ENCODE assay signal across 14 cellular contexts in the genomic region with DNA sequence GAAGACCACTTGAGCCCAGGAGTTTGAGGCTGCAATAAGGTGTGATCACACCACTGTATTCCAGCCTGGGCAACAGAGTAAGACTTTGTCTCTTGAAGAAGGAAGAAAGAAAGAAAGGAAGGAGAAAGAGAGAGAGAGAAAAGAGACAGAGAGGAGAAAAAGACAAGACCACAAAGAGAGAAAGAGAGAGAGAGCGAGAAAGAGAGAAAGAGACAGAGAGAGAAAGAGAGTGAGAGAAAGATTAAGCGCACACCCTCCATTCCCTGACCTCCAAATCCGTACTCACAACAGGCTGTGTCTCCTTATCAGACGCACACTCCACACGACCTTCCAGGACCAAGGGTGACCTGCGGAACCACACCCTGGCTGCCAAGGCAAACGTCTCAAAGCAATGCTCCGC. TPM values are rescaled to one million over a fixed set of nuclear protein-coding genes. Genes with fewer than 3 reads are reported as not detected.
DNase-seq lines count a peak whose midpoint lies in the region; ATAC-seq and TF ChIP-seq lines count a peak whose summit lies in the region.
"Had no signal": no experiment of that assay in that cellular context is flagged by ENCODE, and none has a peak within 500 bp of the region (broad histone marks: within the 10 kb centered on the region; RNA-seq: fewer than 3 reads in every experiment).

No MANE protein-coding gene starts in this region.

- POLR2A ChIA-PET in activated CD8-positive, alpha-beta T cell treated with anti-CD3 and anti-CD28 coated beads, Interleukin-2, amount 10 ng/mL, durations not matched to agents 7 days and 5 days (lab: Charles Lee) = no interaction called here
- POLR2A ChIA-PET in activated CD8-positive, alpha-beta T cell treated with anti-CD3 and anti-CD28 coated beads for 36 hours (lab: Charles Lee) = no interaction called here

- H3K9me3 ChIP-seq in stomach = no peaks in the 10 kb centered on the region
- H3K9me3 ChIP-seq: BLaER1 treated with 17β-estradiol and CSF1 and Interleukin-3, amounts not matched to agents 10 nM and 100 nM had no signal

- intact Hi-C loops in activated CD8-positive, alpha-beta T cell treated with anti-CD3 and anti-CD28 coated beads for 36 hours (cut with micrococcal nuclease) = no loop called here
- intact Hi-C loops in stomach (cut with DNase I; ENCODE audit: low total_unique reads) = no loop called here

- no peaks in the 10 kb centered on the region for H3K4me1 ChIP-seq in stomach

- H3K27me3 Mint-ChIP-seq in activated CD8-positive, alpha-beta T cell treated with anti-CD3 and anti-CD28 coated beads, Interleukin-2, amount 10 ng/mL, durations not matched to agents 7 days and 5 days (ENCODE audit: low read depth) = no peaks in the 10 kb centered on the region
- no peaks in the 10 kb centered on the region for H3K27me3 Mint-ChIP-seq in activated CD8-positive, alpha-beta T cell treated with anti-CD3 and anti-CD28 coated beads for 36 hours
- no peaks in the 10 kb centered on the region for H3K27me3 Mint-ChIP-seq in activated naive CD8-positive, alpha-beta T cell treated with anti-CD3 and anti-CD28 coated beads for 36 hours
- no peaks in the 10 kb centered on the region for H3K27me3 Mint-ChIP-seq in activated naive CD8-positive, alpha-beta T cell treated with anti-CD3 and anti-CD28 coated beads, Interleukin-2, amount 50 U/mL, for 24 hours
- no peaks in the 10 kb centered on the region for H3K27me3 Mint-ChIP-seq in effector memory CD8-positive, alpha-beta T cell
- no peaks in the 10 kb centered on the region for H3K27me3 Mint-ChIP-seq in stimulated activated naive B cell treated with anti-CD40 and anti-IgM and Interleukin-4, amounts not matched to agents 10 μg/mL and 1 μg/mL and 100 μg/mL, for 72 hours
- H3K27me3 Mint-ChIP-seq: B cell had no signal

- CTCF ChIA-PET in activated CD8-positive, alpha-beta T cell treated with anti-CD3 and anti-CD28 coated beads, Interleukin-2, amount 10 ng/mL, durations not matched to agents 7 days and 5 days (lab: Charles Lee) = no interaction called here
- CTCF ChIA-PET in activated CD8-positive, alpha-beta T cell treated with anti-CD3 and anti-CD28 coated beads for 36 hours (lab: Charles Lee) = no interaction called here

- H3K36me3 Mint-ChIP-seq in activated CD8-positive, alpha-beta T cell treated with anti-CD3 and anti-CD28 coated beads, Interleukin-2, amount 10 ng/mL, durations not matched to agents 7 days and 5 days (ENCODE audit: low read depth) = peaks cover 59% of the 10 kb centered on the region
- peaks cover 35% of the 10 kb centered on the region for H3K36me3 Mint-ChIP-seq in activated CD8-positive, alpha-beta T cell treated with anti-CD3 and anti-CD28 coated beads for 36 hours (ENCODE audit: low read depth)
- peaks cover 20% of the 10 kb centered on the region for H3K36me3 Mint-ChIP-seq in activated naive CD8-positive, alpha-beta T cell treated with anti-CD3 and anti-CD28 coated beads for 36 hours
- peaks cover 49% of the 10 kb centered on the region for H3K36me3 Mint-ChIP-seq in activated naive CD8-positive, alpha-beta T cell treated with anti-CD3 and anti-CD28 coated beads, Interleukin-2, amount 50 U/mL, for 24 hours (ENCODE audit: low read depth)
- H3K36me3 Mint-ChIP-seq in effector memory CD8-positive, alpha-beta T cell (ENCODE audit: insufficient read depth) = peaks cover 64% of the 10 kb centered on the region
- H3K36me3 Mint-ChIP-seq in stimulated activated naive B cell treated with anti-CD40 and anti-IgM and Interleukin-4, amounts not matched to agents 10 μg/mL and 1 μg/mL and 100 μg/mL, for 72 hours = peaks cover 47 to 56% of the 10 kb centered on the region in 2 donors

- TF ChIP-seq CTCF in activated CD8-positive, alpha-beta T cell treated with anti-CD3 and anti-CD28 coated beads for 36 hours (IDR thresholded peaks at IDR 0.05) = no peak
- no peak for TF ChIP-seq CTCF in stomach (IDR thresholded peaks at IDR 0.05)

- H3K36me3 ChIP-seq in stomach = peaks cover 57 to 95% (median 91%) of the 10 kb centered on the region in 4 donors

- H3K27ac ChIP-seq in stomach = no peak overlapping the region
- H3K27ac ChIP-seq: BLaER1 treated with 17β-estradiol and CSF1 and Interleukin-3, amounts not matched to agents 10 nM and 100 nM had no signal

- 70 to 84% (median 75%) methylated on average over 8 of the region's 8 CpGs for WGBS in stomach, 5 donors

- ATAC-seq in activated CD8-positive, alpha-beta T cell treated with anti-CD3 and anti-CD28 coated beads, Interleukin-2, amount 10 ng/mL, durations not matched to agents 7 days and 5 days = no peak
- no peak for ATAC-seq in activated CD8-positive, alpha-beta T cell treated with anti-CD3 and anti-CD28 coated beads for 36 hours
- ATAC-seq in activated naive CD8-positive, alpha-beta T cell treated with anti-CD3 and anti-CD28 coated beads, Interleukin-2, amount 50 U/mL, for 24 hours = no peak
- ATAC-seq in effector memory CD8-positive, alpha-beta T cell (replicated peaks) = no peak
- ATAC-seq in stimulated activated naive B cell treated with anti-CD40 and anti-IgM and Interleukin-4, amounts not matched to agents 10 μg/mL and 1 μg/mL and 100 μg/mL, for 72 hours (replicated peaks) = no peak
- ATAC-seq: CD8-positive, alpha-beta T cell had no signal

- TF ChIP-seq POLR2A in stomach (IDR thresholded peaks at IDR 0.05) = no peak

- no peaks in the 10 kb centered on the region for H3K4me1 Mint-ChIP-seq in activated CD8-positive, alpha-beta T cell treated with anti-CD3 and anti-CD28 coated beads, Interleukin-2, amount 10 ng/mL, durations not matched to agents 7 days and 5 days (ENCODE audit: low read depth)
- peaks cover 10% of the 10 kb centered on the region for H3K4me1 Mint-ChIP-seq in activated CD8-positive, alpha-beta T cell treated with anti-CD3 and anti-CD28 coated beads for 36 hours (ENCODE audit: low read depth)
- H3K4me1 Mint-ChIP-seq in activated naive CD8-positive, alpha-beta T cell treated with anti-CD3 and anti-CD28 coated beads for 36 hours = peaks cover 13% of the 10 kb centered on the region
- peaks cover 8% of the 10 kb centered on the region for H3K4me1 Mint-ChIP-seq in activated naive CD8-positive, alpha-beta T cell treated with anti-CD3 and anti-CD28 coated beads, Interleukin-2, amount 50 U/mL, for 24 hours
- peaks cover 17 to 21% of the 10 kb centered on the region in 2 donors for H3K4me1 Mint-ChIP-seq in effector memory CD8-positive, alpha-beta T cell (ENCODE audit: low read depth in 2 of 2)
- H3K4me1 Mint-ChIP-seq in stimulated activated naive B cell treated with anti-CD40 and anti-IgM and Interleukin-4, amounts not matched to agents 10 μg/mL and 1 μg/mL and 100 μg/mL, for 72 hours = peaks cover 0 to 11% of the 10 kb centered on the region in 2 donors
- H3K4me1 Mint-ChIP-seq: B cell, H9 had no signal

- H3K4me3 Mint-ChIP-seq in activated CD8-positive, alpha-beta T cell treated with anti-CD3 and anti-CD28 coated beads, Interleukin-2, amount 10 ng/mL, durations not matched to agents 7 days and 5 days = no peak overlapping the region
- H3K4me3 Mint-ChIP-seq in activated CD8-positive, alpha-beta T cell treated with anti-CD3 and anti-CD28 coated beads for 36 hours = no peak overlapping the region
- H3K4me3 Mint-ChIP-seq in activated naive CD8-positive, alpha-beta T cell treated with anti-CD3 and anti-CD28 coated beads for 36 hours = no peak overlapping the region
- no peak overlapping the region for H3K4me3 Mint-ChIP-seq in activated naive CD8-positive, alpha-beta T cell treated with anti-CD3 and anti-CD28 coated beads, Interleukin-2, amount 50 U/mL, for 24 hours
- no peak overlapping the region for H3K4me3 Mint-ChIP-seq in effector memory CD8-positive, alpha-beta T cell
- H3K4me3 Mint-ChIP-seq in stimulated activated naive B cell treated with anti-CD40 and anti-IgM and Interleukin-4, amounts not matched to agents 10 μg/mL and 1 μg/mL and 100 μg/mL, for 72 hours = no peak overlapping the region
- H3K4me3 Mint-ChIP-seq: B cell; CD8-positive, alpha-beta T cell; H9 had no signal

- no peak overlapping the region for H3K4me3 ChIP-seq in stomach
- H3K4me3 ChIP-seq: BLaER1 treated with 17β-estradiol and CSF1 and Interleukin-3, amounts not matched to agents 10 nM and 100 nM had no signal

- no peak for DNase-seq in activated CD8-positive, alpha-beta T cell treated with anti-CD3 and anti-CD28 coated beads, Interleukin-2, amount 10 ng/mL, durations not matched to agents 7 days and 5 days
- no peak for DNase-seq in activated CD8-positive, alpha-beta T cell treated with anti-CD3 and anti-CD28 coated beads for 36 hours
- no peak for DNase-seq in activated naive CD8-positive, alpha-beta T cell treated with anti-CD3 and anti-CD28 coated beads for 36 hours
- no peak for DNase-seq in activated naive CD8-positive, alpha-beta T cell treated with anti-CD3 and anti-CD28 coated beads, Interleukin-2, amount 50 U/mL, for 24 hours
- no peak for DNase-seq in effector memory CD8-positive, alpha-beta T cell
- no peak for DNase-seq in stimulated activated naive B cell treated with anti-CD40 and anti-IgM and Interleukin-4, amounts not matched to agents 10 μg/mL and 1 μg/mL and 100 μg/mL, for 72 hours
- no peak for DNase-seq in GDM1 (lab: John Stamatoyannopoulos, UW)
- DNase-seq in stomach = no peak
- DNase-seq: Calu3; CD8-positive, alpha-beta T cell; DMS79 treated with DMSO at 0.1 percent for 48 hours; H9 had no signal

- no peaks in the 10 kb centered on the region for H3K9me3 Mint-ChIP-seq in activated CD8-positive, alpha-beta T cell treated with anti-CD3 and anti-CD28 coated beads, Interleukin-2, amount 10 ng/mL, durations not matched to agents 7 days and 5 days (ENCODE audit: insufficient read depth)
- H3K9me3 Mint-ChIP-seq in activated CD8-positive, alpha-beta T cell treated with anti-CD3 and anti-CD28 coated beads for 36 hours = no peaks in the 10 kb centered on the region
- no peaks in the 10 kb centered on the region for H3K9me3 Mint-ChIP-seq in activated naive CD8-positive, alpha-beta T cell treated with anti-CD3 and anti-CD28 coated beads for 36 hours
- no peaks in the 10 kb centered on the region for H3K9me3 Mint-ChIP-seq in activated naive CD8-positive, alpha-beta T cell treated with anti-CD3 and anti-CD28 coated beads, Interleukin-2, amount 50 U/mL, for 24 hours
- H3K9me3 Mint-ChIP-seq in effector memory CD8-positive, alpha-beta T cell = no peaks in the 10 kb centered on the region
- H3K9me3 Mint-ChIP-seq in stimulated activated naive B cell treated with anti-CD40 and anti-IgM and Interleukin-4, amounts not matched to agents 10 μg/mL and 1 μg/mL and 100 μg/mL, for 72 hours = no peaks in the 10 kb centered on the region
- H3K9me3 Mint-ChIP-seq: CD8-positive, alpha-beta T cell had no signal

- peak overlapping the region; percentile 21 for H3K27ac Mint-ChIP-seq in activated CD8-positive, alpha-beta T cell treated with anti-CD3 and anti-CD28 coated beads, Interleukin-2, amount 10 ng/mL, durations not matched to agents 7 days and 5 days
- no peak overlapping the region for H3K27ac Mint-ChIP-seq in activated CD8-positive, alpha-beta T cell treated with anti-CD3 and anti-CD28 coated beads for 36 hours
- peak overlapping the region; percentile 47 for H3K27ac Mint-ChIP-seq in activated naive CD8-positive, alpha-beta T cell treated with anti-CD3 and anti-CD28 coated beads for 36 hours
- no peak overlapping the region for H3K27ac Mint-ChIP-seq in activated naive CD8-positive, alpha-beta T cell treated with anti-CD3 and anti-CD28 coated beads, Interleukin-2, amount 50 U/mL, for 24 hours
- H3K27ac Mint-ChIP-seq in effector memory CD8-positive, alpha-beta T cell = peak overlapping the region; percentile 13 to 28
- H3K27ac Mint-ChIP-seq in stimulated activated naive B cell treated with anti-CD40 and anti-IgM and Interleukin-4, amounts not matched to agents 10 μg/mL and 1 μg/mL and 100 μg/mL, for 72 hours = peak overlapping the region; percentile 1
- H3K27ac Mint-ChIP-seq: B cell; CD8-positive, alpha-beta T cell; H9 had no signal

- H3K27me3 ChIP-seq in stomach = no peaks in the 10 kb centered on the region
- H3K27me3 ChIP-seq: BLaER1 treated with 17β-estradiol and CSF1 and Interleukin-3, amounts not matched to agents 10 nM and 100 nM had no signal

- no peak for TF ChIP-seq EP300 in stomach (IDR thresholded peaks at IDR 0.05)

RNA-seq across cellular contexts. Expression of a gene that starts 19.6 kb away (rescaled TPM):
- total RNA-seq in activated CD8-positive, alpha-beta T cell treated with anti-CD3 and anti-CD28 coated beads, Interleukin-2, amount 10 ng/mL, durations not matched to agents 7 days and 5 days = 100 to 1,000 TPM in 1 of 2 experiments, 10 to 100 TPM in 1; 91.7 to 101 TPM
- 10 to 100 TPM; 80.8 to 81.7 TPM for total RNA-seq in activated CD8-positive, alpha-beta T cell treated with anti-CD3 and anti-CD28 coated beads for 36 hours
- total RNA-seq in activated naive CD8-positive, alpha-beta T cell treated with anti-CD3 and anti-CD28 coated beads for 36 hours = 10 to 100 TPM; 75.7 to 77.5 TPM
- total RNA-seq in stomach = 100 to 1,000 TPM in 2 of 5 donors, 10 to 100 TPM in 3; 25.5 to 119 (median 69.4) TPM
- 10 to 100 TPM; 28.5 to 37.8 (median 33.9) TPM for polyA plus RNA-seq in stomach

Comparison
In these comparisons a context has a peak if more than half of its experiments do, and no peak if none do; other contexts are left out.
1. H3K27ac Mint-ChIP-seq: peak in activated CD8-positive, alpha-beta T cell treated with anti-CD3 and anti-CD28 coated beads, Interleukin-2, amount 10 ng/mL, durations not matched to agents 7 days and 5 days (single experiment), activated naive CD8-positive, alpha-beta T cell treated with anti-CD3 and anti-CD28 coated beads for 36 hours (single experiment), effector memory CD8-positive, alpha-beta T cell (2 of 2) and stimulated activated naive B cell treated with anti-CD40 and anti-IgM and Interleukin-4, amounts not matched to agents 10 μg/mL and 1 μg/mL and 100 μg/mL, for 72 hours (single experiment); none in activated CD8-positive, alpha-beta T cell treated with anti-CD3 and anti-CD28 coated beads for 36 hours (single experiment) and activated naive CD8-positive, alpha-beta T cell treated with anti-CD3 and anti-CD28 coated beads, Interleukin-2, amount 50 U/mL, for 24 hours (single experiment).